Comparison of ENCODE assay signal across 11 cellular contexts in the genomic region with DNA sequence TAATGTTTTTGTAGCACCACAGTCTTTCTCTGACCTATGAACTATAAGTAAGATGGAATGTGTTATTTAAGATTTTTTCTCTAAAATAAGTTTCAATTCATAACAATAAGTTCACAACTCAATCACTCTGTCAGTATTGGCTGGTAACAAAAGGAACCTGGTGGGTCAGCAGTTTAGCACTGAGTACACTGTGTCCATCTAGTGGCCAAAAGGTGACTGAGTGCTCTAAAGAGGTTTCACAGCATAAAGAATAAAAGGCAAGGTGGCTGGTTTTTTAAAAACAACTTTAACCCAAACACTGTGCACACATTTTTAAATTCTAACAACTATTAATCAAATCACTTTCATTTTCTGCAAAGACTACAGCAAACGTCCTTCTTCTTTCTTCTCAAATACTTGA.
DNase-seq lines count a peak whose midpoint lies in the region; ATAC-seq and TF ChIP-seq lines count a peak whose summit lies in the region.
"Had no signal": no experiment of that assay in that cellular context is flagged by ENCODE, and none has a peak within 500 bp of the region (broad histone marks: within the 10 kb centered on the region; RNA-seq: fewer than 3 reads in every experiment).

No MANE protein-coding gene starts in this region.

- no peak overlapping the region for H3K4me3 Mint-ChIP-seq in HFFc6
- H3K4me3 Mint-ChIP-seq: nephron had no signal

- H3K27ac ChIP-seq in C4-2B, result no peak overlapping the region
- H3K27ac ChIP-seq: esophagus muscularis mucosa had no signal

- H3K27me3 Mint-ChIP-seq in HFFc6 (ENCODE audit: insufficient read depth), result peaks cover 5% of the 10 kb centered on the region

- TF ChIP-seq CTCF in C4-2B (conservative IDR thresholded peaks at IDR 0.05), result peak; percentile 65
- peak; percentile 46 for TF ChIP-seq CTCF in HFFc6 (IDR thresholded peaks at IDR 0.05)
- TF ChIP-seq CTCF in WI38 (IDR thresholded peaks at IDR 0.05; ENCODE audit: low read depth, low read length), result 0 out of 2 replicates have a peak, but pooled peaks have one; percentile 5

- H3K9me3 Mint-ChIP-seq in HFFc6, result no peaks in the 10 kb centered on the region; the same call in 1 of the 2 replicates

- no peaks in the 10 kb centered on the region for H3K36me3 Mint-ChIP-seq in HFFc6 (ENCODE audit: low read depth)

- intact Hi-C loops in left colon (cut with DNase I, micrococcal nuclease), result no loop called here

- no peak overlapping the region for H3K4me3 ChIP-seq in WI38 (ENCODE audit: low read depth, low read length)
- H3K4me3 ChIP-seq: esophagus muscularis mucosa had no signal

- H3K4me1 Mint-ChIP-seq in HFFc6 (ENCODE audit: low read depth), result no peaks in the 10 kb centered on the region
- H3K4me1 Mint-ChIP-seq: nephron had no signal

- no peak for DNase-seq in HFFc6
- no peak for DNase-seq in left colon
- DNase-seq in SK-N-DZ (ENCODE audit: low spot score), result no peak
- DNase-seq in UCSD-AML1 (lab: John Stamatoyannopoulos, UW; ENCODE audit: unreplicated experiment), result no peak
- DNase-seq in NCI-H2171 treated with DMSO at 0.1 percent for 48 hours (lab: John Stamatoyannopoulos, UW), result no peak
- DNase-seq: activated T-cell treated with anti-CD3 and anti-CD28 coated beads, Interleukin-2, amount 50 U/mL, for 48 hours had no signal

- H3K27ac Mint-ChIP-seq in HFFc6, result no peak overlapping the region
- H3K27ac Mint-ChIP-seq: nephron had no signal

- ATAC-seq in left colon (peak; percentile 46), GM18909 (IDR thresholded peaks at IDR 0.05; ENCODE audit: poor library complexity, unreplicated experiment) (no peak)

Comparison
In these comparisons a context has a peak if more than half of its experiments do, and no peak if none do; other contexts are left out.
1. CTCF ChIP-seq: peak in every context shown above with its lines; median percentile 65 in C4-2B; 46 in HFFc6; 5 in WI38.